In the genomic region with DNA sequence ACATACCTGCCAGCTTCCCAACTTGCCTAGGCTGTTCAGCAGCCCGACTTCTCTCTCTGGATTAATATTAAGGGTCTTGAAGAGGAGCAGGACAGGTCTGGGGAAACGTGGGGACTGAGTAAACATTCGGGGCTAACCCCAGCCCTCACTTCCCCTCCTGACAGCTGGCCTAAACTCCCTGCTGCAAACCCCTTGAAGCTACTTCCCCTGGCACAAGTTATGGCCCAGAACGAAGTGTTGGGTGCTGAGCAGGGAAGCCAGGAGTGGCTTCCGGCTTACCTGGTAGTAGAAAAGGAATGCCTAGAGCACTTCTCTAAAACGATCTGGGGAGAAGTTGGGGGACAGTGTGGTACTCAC, we compare ENCODE assay signal across 1 cellular context.
TF ChIP-seq lines count a peak whose summit lies in the region.

No MANE protein-coding gene starts in this region.

TF ChIP-seq in H1, 55 proteins besides CTCF, POLR2A, EP300 and RAD21:
- no peak for TF ChIP-seq TAF7 (optimal IDR thresholded peaks at IDR 0.05; ENCODE audit: borderline replicate concordance, low read depth, low read length)
- peak; percentile 40 for TF ChIP-seq ASH2L (IDR thresholded peaks at IDR 0.05; ENCODE audit: low read length)
- TF ChIP-seq JUND (IDR thresholded peaks at IDR 0.05; ENCODE audit: low read length), result no peak
- 0 out of 2 replicates have a peak, but pooled peaks have one; percentile 5 for TF ChIP-seq SP4 (IDR thresholded peaks at IDR 0.05; ENCODE audit: low read length)
- TF ChIP-seq, protein P1, sequence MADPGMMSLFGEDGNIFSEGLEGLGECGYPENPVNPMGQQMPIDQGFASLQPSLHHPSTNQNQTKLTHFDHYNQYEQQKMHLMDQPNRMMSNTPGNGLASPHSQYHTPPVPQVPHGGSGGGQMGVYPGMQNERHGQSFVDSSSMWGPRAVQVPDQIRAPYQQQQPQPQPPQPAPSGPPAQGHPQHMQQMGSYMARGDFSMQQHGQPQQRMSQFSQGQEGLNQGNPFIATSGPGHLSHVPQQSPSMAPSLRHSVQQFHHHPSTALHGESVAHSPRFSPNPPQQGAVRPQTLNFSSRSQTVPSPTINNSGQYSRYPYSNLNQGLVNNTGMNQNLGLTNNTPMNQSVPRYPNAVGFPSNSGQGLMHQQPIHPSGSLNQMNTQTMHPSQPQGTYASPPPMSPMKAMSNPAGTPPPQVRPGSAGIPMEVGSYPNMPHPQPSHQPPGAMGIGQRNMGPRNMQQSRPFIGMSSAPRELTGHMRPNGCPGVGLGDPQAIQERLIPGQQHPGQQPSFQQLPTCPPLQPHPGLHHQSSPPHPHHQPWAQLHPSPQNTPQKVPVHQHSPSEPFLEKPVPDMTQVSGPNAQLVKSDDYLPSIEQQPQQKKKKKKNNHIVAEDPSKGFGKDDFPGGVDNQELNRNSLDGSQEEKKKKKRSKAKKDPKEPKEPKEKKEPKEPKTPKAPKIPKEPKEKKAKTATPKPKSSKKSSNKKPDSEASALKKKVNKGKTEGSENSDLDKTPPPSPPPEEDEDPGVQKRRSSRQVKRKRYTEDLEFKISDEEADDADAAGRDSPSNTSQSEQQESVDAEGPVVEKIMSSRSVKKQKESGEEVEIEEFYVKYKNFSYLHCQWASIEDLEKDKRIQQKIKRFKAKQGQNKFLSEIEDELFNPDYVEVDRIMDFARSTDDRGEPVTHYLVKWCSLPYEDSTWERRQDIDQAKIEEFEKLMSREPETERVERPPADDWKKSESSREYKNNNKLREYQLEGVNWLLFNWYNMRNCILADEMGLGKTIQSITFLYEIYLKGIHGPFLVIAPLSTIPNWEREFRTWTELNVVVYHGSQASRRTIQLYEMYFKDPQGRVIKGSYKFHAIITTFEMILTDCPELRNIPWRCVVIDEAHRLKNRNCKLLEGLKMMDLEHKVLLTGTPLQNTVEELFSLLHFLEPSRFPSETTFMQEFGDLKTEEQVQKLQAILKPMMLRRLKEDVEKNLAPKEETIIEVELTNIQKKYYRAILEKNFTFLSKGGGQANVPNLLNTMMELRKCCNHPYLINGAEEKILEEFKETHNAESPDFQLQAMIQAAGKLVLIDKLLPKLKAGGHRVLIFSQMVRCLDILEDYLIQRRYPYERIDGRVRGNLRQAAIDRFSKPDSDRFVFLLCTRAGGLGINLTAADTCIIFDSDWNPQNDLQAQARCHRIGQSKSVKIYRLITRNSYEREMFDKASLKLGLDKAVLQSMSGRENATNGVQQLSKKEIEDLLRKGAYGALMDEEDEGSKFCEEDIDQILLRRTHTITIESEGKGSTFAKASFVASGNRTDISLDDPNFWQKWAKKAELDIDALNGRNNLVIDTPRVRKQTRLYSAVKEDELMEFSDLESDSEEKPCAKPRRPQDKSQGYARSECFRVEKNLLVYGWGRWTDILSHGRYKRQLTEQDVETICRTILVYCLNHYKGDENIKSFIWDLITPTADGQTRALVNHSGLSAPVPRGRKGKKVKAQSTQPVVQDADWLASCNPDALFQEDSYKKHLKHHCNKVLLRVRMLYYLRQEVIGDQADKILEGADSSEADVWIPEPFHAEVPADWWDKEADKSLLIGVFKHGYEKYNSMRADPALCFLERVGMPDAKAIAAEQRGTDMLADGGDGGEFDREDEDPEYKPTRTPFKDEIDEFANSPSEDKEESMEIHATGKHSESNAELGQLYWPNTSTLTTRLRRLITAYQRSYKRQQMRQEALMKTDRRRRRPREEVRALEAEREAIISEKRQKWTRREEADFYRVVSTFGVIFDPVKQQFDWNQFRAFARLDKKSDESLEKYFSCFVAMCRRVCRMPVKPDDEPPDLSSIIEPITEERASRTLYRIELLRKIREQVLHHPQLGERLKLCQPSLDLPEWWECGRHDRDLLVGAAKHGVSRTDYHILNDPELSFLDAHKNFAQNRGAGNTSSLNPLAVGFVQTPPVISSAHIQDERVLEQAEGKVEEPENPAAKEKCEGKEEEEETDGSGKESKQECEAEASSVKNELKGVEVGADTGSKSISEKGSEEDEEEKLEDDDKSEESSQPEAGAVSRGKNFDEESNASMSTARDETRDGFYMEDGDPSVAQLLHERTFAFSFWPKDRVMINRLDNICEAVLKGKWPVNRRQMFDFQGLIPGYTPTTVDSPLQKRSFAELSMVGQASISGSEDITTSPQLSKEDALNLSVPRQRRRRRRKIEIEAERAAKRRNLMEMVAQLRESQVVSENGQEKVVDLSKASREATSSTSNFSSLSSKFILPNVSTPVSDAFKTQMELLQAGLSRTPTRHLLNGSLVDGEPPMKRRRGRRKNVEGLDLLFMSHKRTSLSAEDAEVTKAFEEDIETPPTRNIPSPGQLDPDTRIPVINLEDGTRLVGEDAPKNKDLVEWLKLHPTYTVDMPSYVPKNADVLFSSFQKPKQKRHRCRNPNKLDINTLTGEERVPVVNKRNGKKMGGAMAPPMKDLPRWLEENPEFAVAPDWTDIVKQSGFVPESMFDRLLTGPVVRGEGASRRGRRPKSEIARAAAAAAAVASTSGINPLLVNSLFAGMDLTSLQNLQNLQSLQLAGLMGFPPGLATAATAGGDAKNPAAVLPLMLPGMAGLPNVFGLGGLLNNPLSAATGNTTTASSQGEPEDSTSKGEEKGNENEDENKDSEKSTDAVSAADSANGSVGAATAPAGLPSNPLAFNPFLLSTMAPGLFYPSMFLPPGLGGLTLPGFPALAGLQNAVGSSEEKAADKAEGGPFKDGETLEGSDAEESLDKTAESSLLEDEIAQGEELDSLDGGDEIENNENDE (IDR thresholded peaks at IDR 0.05; ENCODE audit: insufficient replicate concordance, low read length), result no peak
- TF ChIP-seq TBP (IDR thresholded peaks at IDR 0.05; ENCODE audit: low read depth, low read length), result no peak
